ENCODE assay signal across 7 cellular contexts in genomic region chr7:27115161-27116018, GRCh38. TPM values are rescaled to one million over a fixed set of nuclear protein-coding genes. Genes with fewer than 3 reads are reported as not detected.
DNase-seq lines count a peak whose midpoint lies in the region; ATAC-seq, FAIRE-seq and TF ChIP-seq lines count a peak whose summit lies in the region.
"Had no signal": no experiment of that assay in that cellular context is flagged by ENCODE, and none has a peak within 500 bp of the region (broad histone marks: within the 10 kb centered on the region; RNA-seq: fewer than 3 reads in every experiment).

No MANE protein-coding gene starts in this region.

- H3K27me3 ChIP-seq in liver (ENCODE audit: control insufficient read depth in 4 of 4, insufficient read depth in 4 of 4, low read length in 3 of 4), result peaks cover 0 to 28% (median 6%) of the 10 kb centered on the region in 4 donors

- H3K27ac ChIP-seq in A549, result peak overlapping the region; percentile 83 to 90
- H3K27ac ChIP-seq in liver (ENCODE audit: low read depth in 1 of 2, low read length in 2 of 2), result peak overlapping the region; percentile 50 to 70

- peak overlapping the region; percentile 88 for H3K4me2 ChIP-seq in A549

- H3K36me3 ChIP-seq in liver (ENCODE audit: control insufficient read depth in 4 of 4, insufficient read depth in 3 of 4, low read depth in 1 of 4, low read length in 3 of 4), result no peaks in the 10 kb centered on the region

- TF ChIP-seq POLR2A in A549 (IDR thresholded peaks at IDR 0.05; ENCODE audit: low read length), result peak; percentile 42

- 1% methylated on average over 36 of the region's 44 CpGs for WGBS in A549 (ENCODE audit: missing lambda C conversion rate)
- 24% methylated on average over 44 of the region's 44 CpGs for WGBS in liver

- H3K4me1 ChIP-seq in A549 (peaks cover 59% of the 10 kb centered on the region), liver (ENCODE audit: control insufficient read depth in 4 of 4, insufficient read depth in 4 of 4, low read length in 3 of 4) (peaks cover 0 to 2% (median under 1%) of the 10 kb centered on the region in 4 donors)

- no peak for TF ChIP-seq CTCF in A549 (IDR thresholded peaks at IDR 0.05)
- TF ChIP-seq CTCF in liver (IDR thresholded peaks at IDR 0.05; ENCODE audit: low read depth, low read length, missing input control), result no peak

- H3K9ac ChIP-seq in liver (ENCODE audit: low read depth in 1 of 2, low read length in 2 of 2), result no peak overlapping the region

- H3K4me3 ChIP-seq in A549 (peak overlapping the region; percentile 44), liver (ENCODE audit: low read depth in 1 of 3, low read length in 3 of 3) (peak overlapping the region in 1 of 3 donors; percentile 42)

- peak in 1 of 2 experiments; percentile 17; a peak in 2 of 5 replicates for TF ChIP-seq RAD21 in A549 (conservative IDR thresholded peaks at IDR 0.05 in 1 of 2, IDR thresholded peaks at IDR 0.05 in 1 of 2)
- TF ChIP-seq RAD21 in liver (IDR thresholded peaks at IDR 0.05), result no peak

- no peaks in the 10 kb centered on the region for H3K9me3 ChIP-seq in A549
- no peaks in the 10 kb centered on the region for H3K9me3 ChIP-seq in liver (ENCODE audit: control insufficient read depth in 4 of 4, low read length in 3 of 4)

- POLR2A ChIA-PET in A549 (lab: Yijun Ruan, JAX), result interaction anchor here (0.8 to 5.1 kb wide), 6 partner anchors 16 to 252 kb away, joined by 3 to 34 read pairs (median 8); partner anchors contain the start of genes HOXA4, HOXA5 and SKAP2

- CTCF ChIA-PET in A549 (lab: Yijun Ruan, JAX), result interaction anchor here (0.8 to 3.6 kb wide), 11 partner anchors 11 to 425 kb away, joined by 3 to 18 read pairs (median 4); partner anchors contain the start of genes HOXA4 and HOXA5

- ATAC-seq in A549 (peak; percentile 31), SK-N-SH treated with all-trans-retinoic acid at 6 μM for 48 hours (peak; percentile 23; the same call in 2 of the 3 replicates), GM19023 (IDR thresholded peaks at IDR 0.05; ENCODE audit: unreplicated experiment) (no peak)

- peak in 1 of 2 experiments; percentile 14; a peak in 1 of 5 replicates for TF ChIP-seq EP300 in A549 (IDR thresholded peaks at IDR 0.05)

- FAIRE-seq in A549 (lab: Jason Lieb, UNC), result no peak

- DNase-seq in A549 (ENCODE audit: low read depth in 1 of 2, low spot score in 1 of 2), result peak; percentile 71 to 82
- no peak for DNase-seq in NCI-H774 (lab: John Stamatoyannopoulos, UW)
- no peak for DNase-seq in effector CD8-positive, alpha-beta T cell (lab: John Stamatoyannopoulos, UW)
- DNase-seq: T-helper 1 cell had no signal

TF ChIP-seq in A549, 52 proteins besides CTCF, POLR2A, EP300 and RAD21 (continues in another document):
- TF ChIP-seq ZNF302 (CRISPR knock-in tag; IDR thresholded peaks at IDR 0.05) (no peak), KDM1A (IDR thresholded peaks at IDR 0.05; ENCODE audit: low read depth) (no peak), RNF2 (IDR thresholded peaks at IDR 0.05; ENCODE audit: borderline replicate concordance, low read depth) (no peak), SREBF2 (IDR thresholded peaks at IDR 0.05) (no peak), MAFK (IDR thresholded peaks at IDR 0.05; ENCODE audit: partially characterized antibody) (peak; percentile 80), RFX5 (IDR thresholded peaks at IDR 0.05) (no peak), RCOR1 (IDR thresholded peaks at IDR 0.05; ENCODE audit: low read depth, low read length) (no peak), KDM5A (IDR thresholded peaks at IDR 0.05) (no peak), ZSCAN20 (CRISPR knock-in tag; IDR thresholded peaks at IDR 0.05) (no peak), MYC (IDR thresholded peaks at IDR 0.05; ENCODE audit: borderline replicate concordance, low read length) (no peak), FOXS1 (CRISPR knock-in tag; IDR thresholded peaks at IDR 0.05) (no peak)

TF ChIP-seq in SK-N-SH treated with all-trans-retinoic acid at 6 μM for 48 hours, 23 proteins besides CTCF, POLR2A, EP300 and RAD21 (continues in another document):
- TF ChIP-seq POU6F1 (CRISPR knock-in tag; IDR thresholded peaks at IDR 0.05; ENCODE audit: borderline replicate concordance, low read depth), result no peak

TF ChIP-seq in liver, 16 proteins besides CTCF, POLR2A, EP300 and RAD21:
- no peak for TF ChIP-seq FOXA1 (IDR thresholded peaks at IDR 0.05)
- TF ChIP-seq REST (IDR thresholded peaks at IDR 0.05), result no peak
- no peak for TF ChIP-seq SP1 (IDR thresholded peaks at IDR 0.05)
- no peak for TF ChIP-seq GABPA (IDR thresholded peaks at IDR 0.05 in 1 of 2, conservative IDR thresholded peaks at IDR 0.05 in 1 of 2)
- no peak for TF ChIP-seq EGR1 (IDR thresholded peaks at IDR 0.05; ENCODE audit: low read depth in 2 of 2)
- no peak for TF ChIP-seq TAF1 (conservative IDR thresholded peaks at IDR 0.05)

RNA-seq across cellular contexts. Expression of gene HOXA2, which starts 12.9 kb away (rescaled TPM):
- polyA plus RNA-seq in A549 (2011; rRNA removed) (2.1 and 2.4 TPM in 2 replicates), A549 (2017; fragmentation: RNase III; extraction: RNeasy Plus Mini Kit Qiagen cat#74134 plus additional on column Dnase treatment) (1.3 to 1.5 TPM (median 1.4 TPM) in 3 replicates), liver (under 1 TPM; 0.08 to 0.13 TPM)
- polyA plus RNA-seq in A549 (2012; cell fraction: cytosol; rRNA removed), result 1.1 and 1.2 TPM in 2 replicates
- 4.0 and 5.5 TPM in 2 replicates for polyA plus RNA-seq in A549 (2012; cell fraction: nucleus; rRNA removed)
- polyA minus RNA-seq in A549 (2011; rRNA and poly(A)+ RNA removed), result 0.83 TPM in 2 replicates
- total RNA-seq in liver, result under 1 TPM; 0.05 to 0.08 TPM

RNA-seq across cellular contexts. Expression of gene HOXA4, which starts 15.2 kb away (rescaled TPM):
- polyA plus RNA-seq in A549 (2011; rRNA removed), result 2.6 and 2.8 TPM in 2 replicates
- polyA plus RNA-seq in A549 (2012; cell fraction: cytosol; rRNA removed), result 3.3 TPM in 2 replicates
- polyA plus RNA-seq in A549 (2012; cell fraction: nucleus; rRNA removed), result 1.7 and 3.5 TPM in 2 replicates
- 2.1 to 3.0 TPM (median 2.3 TPM) in 3 replicates for polyA plus RNA-seq in A549 (2017; fragmentation: RNase III; extraction: RNeasy Plus Mini Kit Qiagen cat#74134 plus additional on column Dnase treatment)
- polyA minus RNA-seq in A549 (2011; rRNA and poly(A)+ RNA removed), result 1.7 and 1.8 TPM in 2 replicates
- under 1 TPM; 0.17 to 0.28 TPM for total RNA-seq in liver
- 1 to 10 TPM in 1 of 2 donors, under 1 TPM in 1; 0.32 to 1.1 TPM for polyA plus RNA-seq in liver

RNA-seq across cellular contexts. Expression of gene HOXA1, which starts 19.6 kb away (rescaled TPM):
- polyA plus RNA-seq in A549 (2011; rRNA removed) (4.8 and 5.0 TPM in 2 replicates), A549 (2017; fragmentation: RNase III; extraction: RNeasy Plus Mini Kit Qiagen cat#74134 plus additional on column Dnase treatment) (2.6 to 3.0 TPM (median 2.8 TPM) in 3 replicates), liver (under 1 TPM; 0.17 to 0.25 TPM)
- polyA plus RNA-seq in A549 (2012; cell fraction: cytosol; rRNA removed), result 3.3 and 3.5 TPM in 2 replicates
- 2.0 and 2.5 TPM in 2 replicates for polyA plus RNA-seq in A549 (2012; cell fraction: nucleus; rRNA removed)
- polyA minus RNA-seq in A549 (2011; rRNA and poly(A)+ RNA removed), result 2.5 and 3.2 TPM in 2 replicates
- total RNA-seq in liver, result under 1 TPM; 0.08 to 0.28 TPM

RNA-seq across cellular contexts. Expression of gene HOXA5, which starts 28.1 kb away (rescaled TPM):
- polyA plus RNA-seq in A549 (2011; rRNA removed) (6.3 and 6.5 TPM in 2 replicates), A549 (2017; fragmentation: RNase III; extraction: RNeasy Plus Mini Kit Qiagen cat#74134 plus additional on column Dnase treatment) (2.9 to 4.9 TPM (median 4.0 TPM) in 3 replicates), liver (under 1 TPM; 0.40 to 0.90 TPM)
- polyA plus RNA-seq in A549 (2012; cell fraction: cytosol; rRNA removed), result 4.4 and 5.0 TPM in 2 replicates
- 4.4 and 4.9 TPM in 2 replicates for polyA plus RNA-seq in A549 (2012; cell fraction: nucleus; rRNA removed)
- polyA minus RNA-seq in A549 (2011; rRNA and poly(A)+ RNA removed), result 2.5 and 3.1 TPM in 2 replicates
- 1 to 10 TPM in 1 of 2 donors, under 1 TPM in 1; 0.42 to 2.1 TPM for total RNA-seq in liver

RNA-seq across cellular contexts. Expression of gene HOXA6, which starts 32.2 kb away (rescaled TPM):
- polyA plus RNA-seq in A549 (2011; rRNA removed) (0.78 and 0.90 TPM in 2 replicates), A549 (2017; fragmentation: RNase III; extraction: RNeasy Plus Mini Kit Qiagen cat#74134 plus additional on column Dnase treatment) (1.6 to 2.2 TPM (median 2.1 TPM) in 3 replicates), liver (not detected)
- polyA plus RNA-seq in A549 (2012; cell fraction: cytosol; rRNA removed), result 1.9 and 2.0 TPM in 2 replicates
- polyA plus RNA-seq in A549 (2012; cell fraction: nucleus; rRNA removed), result 2.5 and 3.2 TPM in 2 replicates
- 0.58 and 2.0 TPM in 2 replicates for polyA minus RNA-seq in A549 (2011; rRNA and poly(A)+ RNA removed)
- total RNA-seq in liver, result under 1 TPM in 1 of 2 donors, not detected in 1; 0.23 TPM

Comparison
In these comparisons a context has a peak if more than half of its experiments do, and no peak if none do; other contexts are left out.
1. DNase-seq: peak in A549 (2 of 2); none in NCI-H774 (single experiment) and effector CD8-positive, alpha-beta T cell (single experiment).
2. Of the 1 proteins assayed by ChIP-seq in both A549 and SK-N-SH treated with all-trans-retinoic acid at 6 μM for 48 hours: peak only in A549: RARB; only in SK-N-SH treated with all-trans-retinoic acid at 6 μM for 48 hours: none; in both: none; in neither: 0.